ENCODE assay signal across 12 cellular contexts in genomic region chr9:132383462-132383883, GRCh38. TPM values are rescaled to one million over a fixed set of nuclear protein-coding genes. Genes with fewer than 3 reads are reported as not detected.
DNase-seq lines count a peak whose midpoint lies in the region; ATAC-seq and TF ChIP-seq lines count a peak whose summit lies in the region.
"Had no signal": no experiment of that assay in that cellular context is flagged by ENCODE, and none has a peak within 500 bp of the region (broad histone marks: within the 10 kb centered on the region; RNA-seq: fewer than 3 reads in every experiment).

No MANE protein-coding gene starts in this region.

- H3K27ac Mint-ChIP-seq in activated naive CD4-positive, alpha-beta T cell treated with anti-CD3 and anti-CD28 coated beads, Interleukin-2, amount 50 U/mL, for 24 hours, result peak overlapping the region; percentile 70
- no peak overlapping the region for H3K27ac Mint-ChIP-seq in activated naive CD4-positive, alpha-beta T cell treated with anti-CD3 and anti-CD28 coated beads, Interleukin-2, amount 50 U/mL, for 72 hours
- peak overlapping the region; percentile 0 for H3K27ac Mint-ChIP-seq in activated CD4-positive, alpha-beta memory T cell treated with anti-CD3 and anti-CD28 coated beads, Interleukin-2, amount 10 ng/mL, durations not matched to agents 7 days and 5 days
- H3K27ac Mint-ChIP-seq in mesothelial cell of epicardium, result no peak overlapping the region
- no peak overlapping the region for H3K27ac Mint-ChIP-seq in MCF 10A (ENCODE audit: low read depth, unreplicated experiment)

- POLR2A ChIA-PET in activated CD4-positive, alpha-beta memory T cell treated with anti-CD3 and anti-CD28 coated beads, Interleukin-2, amount 10 ng/mL, durations not matched to agents 7 days and 5 days (lab: Charles Lee), result interaction anchor here (1.3 to 1.8 kb wide), 3 partner anchors 11 to 30 kb away, joined by 3 to 7 read pairs (median 7); partner anchors contain the start of gene SETX
- POLR2A ChIA-PET in MCF 10A (lab: Yijun Ruan, JAX), result interaction anchor here (1.1 kb wide), 1 partner anchor 29 kb away, joined by 3 read pairs; the partner anchor contains the start of gene SETX

- H3K27me3 Mint-ChIP-seq in activated naive CD4-positive, alpha-beta T cell treated with anti-CD3 and anti-CD28 coated beads, Interleukin-2, amount 50 U/mL, for 24 hours, result no peaks in the 10 kb centered on the region
- no peaks in the 10 kb centered on the region for H3K27me3 Mint-ChIP-seq in activated CD4-positive, alpha-beta memory T cell treated with anti-CD3 and anti-CD28 coated beads, Interleukin-2, amount 10 ng/mL, durations not matched to agents 7 days and 5 days
- H3K27me3 Mint-ChIP-seq in mesothelial cell of epicardium (ENCODE audit: low read depth) (no peaks in the 10 kb centered on the region), MCF 10A (ENCODE audit: insufficient read depth, unreplicated experiment) (no peaks in the 10 kb centered on the region)

- CTCF ChIA-PET in activated CD4-positive, alpha-beta memory T cell treated with anti-CD3 and anti-CD28 coated beads, Interleukin-2, amount 10 ng/mL, durations not matched to agents 7 days and 5 days (lab: Charles Lee), result interaction anchor here (0.6 to 1.4 kb wide), 3 partner anchors 30 to 401 kb away, joined by 3 to 4 read pairs (median 3); no protein-coding TSS in a partner anchor
- CTCF ChIA-PET in MCF 10A (lab: Yijun Ruan, JAX), result no interaction called here

- peaks cover 33% of the 10 kb centered on the region for H3K4me1 Mint-ChIP-seq in activated naive CD4-positive, alpha-beta T cell treated with anti-CD3 and anti-CD28 coated beads, Interleukin-2, amount 50 U/mL, for 24 hours
- peaks cover 27% of the 10 kb centered on the region for H3K4me1 Mint-ChIP-seq in activated CD4-positive, alpha-beta memory T cell treated with anti-CD3 and anti-CD28 coated beads, Interleukin-2, amount 10 ng/mL, durations not matched to agents 7 days and 5 days
- H3K4me1 Mint-ChIP-seq in mesothelial cell of epicardium (no peaks in the 10 kb centered on the region), MCF 10A (ENCODE audit: insufficient read depth, unreplicated experiment) (no peaks in the 10 kb centered on the region)

- no peaks in the 10 kb centered on the region for H3K9me3 Mint-ChIP-seq in activated naive CD4-positive, alpha-beta T cell treated with anti-CD3 and anti-CD28 coated beads, Interleukin-2, amount 50 U/mL, for 24 hours
- no peaks in the 10 kb centered on the region for H3K9me3 Mint-ChIP-seq in activated naive CD4-positive, alpha-beta T cell treated with anti-CD3 and anti-CD28 coated beads, Interleukin-2, amount 50 U/mL, for 72 hours
- H3K9me3 Mint-ChIP-seq in activated CD4-positive, alpha-beta memory T cell treated with anti-CD3 and anti-CD28 coated beads, Interleukin-2, amount 10 ng/mL, durations not matched to agents 7 days and 5 days, result no peaks in the 10 kb centered on the region
- H3K9me3 Mint-ChIP-seq in mesothelial cell of epicardium (no peaks in the 10 kb centered on the region), MCF 10A (ENCODE audit: unreplicated experiment) (no peaks in the 10 kb centered on the region)

- H3K36me3 Mint-ChIP-seq in activated naive CD4-positive, alpha-beta T cell treated with anti-CD3 and anti-CD28 coated beads, Interleukin-2, amount 50 U/mL, for 24 hours, result peaks cover 9% of the 10 kb centered on the region
- peaks cover 13 to 20% of the 10 kb centered on the region in 2 donors for H3K36me3 Mint-ChIP-seq in activated naive CD4-positive, alpha-beta T cell treated with anti-CD3 and anti-CD28 coated beads, Interleukin-2, amount 50 U/mL, for 72 hours
- H3K36me3 Mint-ChIP-seq in activated CD4-positive, alpha-beta memory T cell treated with anti-CD3 and anti-CD28 coated beads, Interleukin-2, amount 10 ng/mL, durations not matched to agents 7 days and 5 days (ENCODE audit: low read depth), result peaks cover 69% of the 10 kb centered on the region
- peaks cover 40% of the 10 kb centered on the region for H3K36me3 Mint-ChIP-seq in mesothelial cell of epicardium
- peaks cover 70% of the 10 kb centered on the region for H3K36me3 Mint-ChIP-seq in MCF 10A (ENCODE audit: insufficient read depth, unreplicated experiment)

- no peak overlapping the region for H3K4me3 Mint-ChIP-seq in activated naive CD4-positive, alpha-beta T cell treated with anti-CD3 and anti-CD28 coated beads, Interleukin-2, amount 50 U/mL, for 24 hours
- no peak overlapping the region for H3K4me3 Mint-ChIP-seq in activated CD4-positive, alpha-beta memory T cell treated with anti-CD3 and anti-CD28 coated beads, Interleukin-2, amount 10 ng/mL, durations not matched to agents 7 days and 5 days
- H3K4me3 Mint-ChIP-seq in mesothelial cell of epicardium (no peak overlapping the region), MCF 10A (ENCODE audit: unreplicated experiment) (no peak overlapping the region)

- no peak for ATAC-seq in activated naive CD4-positive, alpha-beta T cell treated with anti-CD3 and anti-CD28 coated beads, Interleukin-2, amount 50 U/mL, for 72 hours
- peak; percentile 35 for ATAC-seq in HG02981 (IDR thresholded peaks at IDR 0.05; ENCODE audit: unreplicated experiment)

- intact Hi-C loops in MCF 10A (cut with micrococcal nuclease), result no loop called here

- DNase-seq in activated naive CD4-positive, alpha-beta T cell treated with anti-CD3 and anti-CD28 coated beads, Interleukin-2, amount 50 U/mL, for 72 hours (ENCODE audit: low spot score in 2 of 2), result no peak
- no peak for DNase-seq in activated CD4-positive, alpha-beta memory T cell treated with anti-CD3 and anti-CD28 coated beads, Interleukin-2, amount 10 ng/mL, durations not matched to agents 7 days and 5 days
- no peak for DNase-seq in effector CD8-positive, alpha-beta T cell (lab: John Stamatoyannopoulos, UW)
- no peak for DNase-seq in NCI-H1694 treated with DMSO at 0.1 percent for 48 hours (lab: John Stamatoyannopoulos, UW)
- DNase-seq in mesothelial cell of epicardium (ENCODE audit: low spot score in 2 of 2, unreplicated experiment in 2 of 2), result no peak
- no peak for DNase-seq in MCF 10A (ENCODE audit: unreplicated experiment)
- DNase-seq: erythroblast, MM.1S, WERI-Rb-1 had no signal

- no TSS peak for BruUV-seq in MCF 10A (replicated peaks; lab: Mats Ljungman, UMichigan)

- TF ChIP-seq CTCF in mesothelial cell of epicardium (IDR thresholded peaks at IDR 0.05; ENCODE audit: unreplicated experiment) (no peak), MCF 10A (IDR thresholded peaks at IDR 0.05; ENCODE audit: unreplicated experiment) (no peak)

RNA-seq across cellular contexts. Expression of gene TTF1, which starts 23.2 kb away (rescaled TPM):
- total RNA-seq in activated naive CD4-positive, alpha-beta T cell treated with anti-CD3 and anti-CD28 coated beads, Interleukin-2, amount 50 U/mL, for 72 hours, result 10 to 100 TPM; 33.0 to 36.0 TPM
- 10 to 100 TPM; 24.5 to 26.1 TPM for total RNA-seq in activated CD4-positive, alpha-beta memory T cell treated with anti-CD3 and anti-CD28 coated beads, Interleukin-2, amount 10 ng/mL, durations not matched to agents 7 days and 5 days
- 14.1 to 15.6 TPM (median 15.5 TPM) in 3 replicates for total RNA-seq in mesothelial cell of epicardium
- 9.7 and 10.6 TPM in 2 replicates for total RNA-seq in MCF 10A (2022)

RNA-seq across cellular contexts. Expression of gene CFAP77, which starts 26.5 kb away (rescaled TPM):
- total RNA-seq in activated naive CD4-positive, alpha-beta T cell treated with anti-CD3 and anti-CD28 coated beads, Interleukin-2, amount 50 U/mL, for 72 hours, result not detected
- not detected for total RNA-seq in activated CD4-positive, alpha-beta memory T cell treated with anti-CD3 and anti-CD28 coated beads, Interleukin-2, amount 10 ng/mL, durations not matched to agents 7 days and 5 days
- 0.23 TPM in 1 of 3 replicates, not detected in the others for total RNA-seq in mesothelial cell of epicardium
- not detected in 2 replicates for total RNA-seq in MCF 10A (2022)
- total RNA-seq: NCI-H460 had no signal

RNA-seq across cellular contexts. Expression of gene SETX, which starts 28.7 kb away (rescaled TPM):
- 10 to 100 TPM; 43.1 to 45.0 TPM for total RNA-seq in activated naive CD4-positive, alpha-beta T cell treated with anti-CD3 and anti-CD28 coated beads, Interleukin-2, amount 50 U/mL, for 72 hours
- 10 to 100 TPM; 63.7 to 69.4 TPM for total RNA-seq in activated CD4-positive, alpha-beta memory T cell treated with anti-CD3 and anti-CD28 coated beads, Interleukin-2, amount 10 ng/mL, durations not matched to agents 7 days and 5 days
- total RNA-seq in mesothelial cell of epicardium, result 51.4 to 52.4 TPM (median 51.6 TPM) in 3 replicates
- 41.1 and 44.6 TPM in 2 replicates for total RNA-seq in MCF 10A (2022)

Comparison
In these comparisons a context has a peak if more than half of its experiments do, and no peak if none do; other contexts are left out.
1. H3K27ac Mint-ChIP-seq: peak in activated naive CD4-positive, alpha-beta T cell treated with anti-CD3 and anti-CD28 coated beads, Interleukin-2, amount 50 U/mL, for 24 hours (single experiment) and activated CD4-positive, alpha-beta memory T cell treated with anti-CD3 and anti-CD28 coated beads, Interleukin-2, amount 10 ng/mL, durations not matched to agents 7 days and 5 days (single experiment); none in activated naive CD4-positive, alpha-beta T cell treated with anti-CD3 and anti-CD28 coated beads, Interleukin-2, amount 50 U/mL, for 72 hours (0 of 2), mesothelial cell of epicardium (single experiment) and MCF 10A (single experiment).